ENCODE assay signal across 18 cellular contexts in genomic region chr6:82080767-82081166, GRCh38.
"Had no signal": no experiment of that assay in that cellular context is flagged by ENCODE, and none has a peak within 500 bp of the region (broad histone marks: within the 10 kb centered on the region; RNA-seq: fewer than 3 reads in every experiment).

No MANE protein-coding gene starts in this region.

- H3K4me1 Mint-ChIP-seq: stimulated activated effector memory CD8-positive, alpha-beta T cell treated with anti-CD3 and anti-CD28 coated beads, Interleukin-12 subunit alpha, Interleukin-12 subunit beta, amount 100 ng/mL, for 72 hours had no signal

- H3K27ac Mint-ChIP-seq: activated naive CD8-positive, alpha-beta T cell; nephron; progenitor cell of endocrine pancreas; stimulated activated effector memory CD8-positive, alpha-beta T cell treated with anti-CD3 and anti-CD28 coated beads, Interleukin-12 subunit alpha, Interleukin-12 subunit beta, amount 100 ng/mL, for 72 hours had no signal

- H3K4me3 Mint-ChIP-seq: activated naive CD8-positive, alpha-beta T cell; nephron; stimulated activated effector memory CD8-positive, alpha-beta T cell treated with anti-CD3 and anti-CD28 coated beads, Interleukin-12 subunit alpha, Interleukin-12 subunit beta, amount 100 ng/mL, for 72 hours had no signal

- H3K9me3 Mint-ChIP-seq: nephron had no signal

- DNase-seq: activated CD4-positive, alpha-beta T cell treated with anti-CD3 and anti-CD28 coated beads, Interleukin-2, amount 50 U/mL, for 1 hour; activated CD4-positive, CD25-positive, alpha-beta regulatory T cell; activated gamma-delta T cell; activated T-cell treated with anti-CD3 and anti-CD28 coated beads, Interleukin-2, amount 50 U/mL, for 1 hour; aorta; caudate nucleus; colonic mucosa; effector CD4-positive, alpha-beta T cell; kidney; left ventricle myocardium superior; mesenchymal stem cell; occipital lobe; right cardiac atrium; thyroid gland had no signal

- ATAC-seq: left ventricle myocardium superior; right cardiac atrium; stimulated activated effector memory CD8-positive, alpha-beta T cell treated with anti-CD3 and anti-CD28 coated beads, Interleukin-12 subunit alpha, Interleukin-12 subunit beta, amount 100 ng/mL, for 72 hours had no signal

- H3K27me3 Mint-ChIP-seq: progenitor cell of endocrine pancreas had no signal

- H3K36me3 Mint-ChIP-seq: activated naive CD8-positive, alpha-beta T cell; stimulated activated effector memory CD8-positive, alpha-beta T cell treated with anti-CD3 and anti-CD28 coated beads, Interleukin-12 subunit alpha, Interleukin-12 subunit beta, amount 100 ng/mL, for 72 hours had no signal
